ENCODE assay signal across 9 cellular contexts in the genomic region with DNA sequence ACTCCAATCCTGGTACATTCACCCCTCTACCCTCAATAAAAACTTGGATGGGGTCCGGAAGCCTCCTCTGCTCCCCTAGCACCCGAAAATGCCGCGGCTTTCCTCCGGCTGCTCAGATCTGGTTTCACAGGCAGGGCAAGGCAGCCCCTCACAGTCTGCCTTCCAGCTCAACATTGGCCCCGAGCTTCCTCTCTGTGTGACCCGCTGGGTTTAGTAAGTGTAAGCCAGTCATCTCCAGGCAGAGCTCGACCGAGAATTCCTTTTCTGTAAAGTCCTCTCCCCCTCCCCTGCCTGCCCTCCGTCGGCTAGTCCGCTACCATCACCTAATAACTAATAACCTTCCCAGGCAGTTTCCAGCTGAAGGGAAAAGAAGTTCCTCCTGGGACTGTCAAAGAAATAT. TPM values are rescaled to one million over a fixed set of nuclear protein-coding genes. Genes with fewer than 3 reads are reported as not detected.
A peak's percentile ranks its signal among the peaks of the same experiment; 100 is the strongest.
DNase-seq lines count a peak whose midpoint lies in the region; ATAC-seq and TF ChIP-seq lines count a peak whose summit lies in the region.
"Had no signal": no experiment of that assay in that cellular context is flagged by ENCODE, and none has a peak within 500 bp of the region (broad histone marks: within the 10 kb centered on the region; RNA-seq: fewer than 3 reads in every experiment).

No MANE protein-coding gene starts in this region.

- H3K4me3 ChIP-seq in HUES6 (ENCODE audit: low read depth, low read length) (peak overlapping the region; percentile 79), choroid plexus epithelial cell (ENCODE audit: low read depth, low read length) (peak overlapping the region; percentile 72)
- H3K4me3 ChIP-seq in effector memory CD4-positive, alpha-beta T cell (ENCODE audit: insufficient read depth, low read depth, low read length, poor library complexity, severe bottlenecking), result no peak overlapping the region

- peaks cover 51% of the 10 kb centered on the region for H3K4me1 ChIP-seq in HUES6 (ENCODE audit: control insufficient read depth, insufficient read depth, low read length)
- no peaks in the 10 kb centered on the region for H3K4me1 ChIP-seq in effector memory CD4-positive, alpha-beta T cell (ENCODE audit: control insufficient read depth, insufficient read depth, low read length, poor library complexity, severe bottlenecking)

- intact Hi-C loops in posterior vena cava (cut with DNase I), result no loop called here

- no peaks in the 10 kb centered on the region for H3K36me3 ChIP-seq in HUES6 (ENCODE audit: control insufficient read depth, insufficient read depth, low read length)
- H3K36me3 ChIP-seq in effector memory CD4-positive, alpha-beta T cell (ENCODE audit: control insufficient read depth, insufficient read depth, low read length), result no peaks in the 10 kb centered on the region

- no peak for TF ChIP-seq CTCF in choroid plexus epithelial cell (conservative IDR thresholded peaks at IDR 0.05; ENCODE audit: low read depth, low read length)

- H3K27ac Mint-ChIP-seq in stimulated activated memory B cell treated with anti-CD40 and anti-IgM and Interleukin-4, amounts not matched to agents 10 μg/mL and 1 μg/mL and 100 μg/mL, for 72 hours, result peak overlapping the region; percentile 54

- peak overlapping the region; percentile 62 for H3K4me3 Mint-ChIP-seq in stimulated activated memory B cell treated with anti-CD40 and anti-IgM and Interleukin-4, amounts not matched to agents 10 μg/mL and 1 μg/mL and 100 μg/mL, for 72 hours

- H3K27me3 Mint-ChIP-seq in stimulated activated memory B cell treated with anti-CD40 and anti-IgM and Interleukin-4, amounts not matched to agents 10 μg/mL and 1 μg/mL and 100 μg/mL, for 72 hours, result peaks cover 55% of the 10 kb centered on the region

- no peaks in the 10 kb centered on the region for H3K9me3 Mint-ChIP-seq in stimulated activated memory B cell treated with anti-CD40 and anti-IgM and Interleukin-4, amounts not matched to agents 10 μg/mL and 1 μg/mL and 100 μg/mL, for 72 hours

- H3K27ac ChIP-seq in HUES6 (ENCODE audit: low read depth, low read length), result no peak overlapping the region
- H3K27ac ChIP-seq in effector memory CD4-positive, alpha-beta T cell (ENCODE audit: insufficient read depth, low read length, poor library complexity, severe bottlenecking), result no peak overlapping the region

- peaks cover 30% of the 10 kb centered on the region for H3K4me1 Mint-ChIP-seq in stimulated activated memory B cell treated with anti-CD40 and anti-IgM and Interleukin-4, amounts not matched to agents 10 μg/mL and 1 μg/mL and 100 μg/mL, for 72 hours

- peak overlapping the region; percentile 38 for H3K9ac ChIP-seq in HUES6 (ENCODE audit: low read length)

- DNase-seq in choroid plexus epithelial cell (ENCODE audit: low read depth) (peak; percentile 64), left lobe of liver (ENCODE audit: low spot score) (no peak), posterior vena cava (ENCODE audit: low spot score) (no peak)
- no peak for DNase-seq in activated CD4-positive, CD25-positive, alpha-beta regulatory T cell (lab: John Stamatoyannopoulos, UW)
- no peak for DNase-seq in effector memory CD4-positive, alpha-beta T cell
- DNase-seq: stimulated activated CD4-positive, alpha-beta T cell treated with anti-CD3 and anti-CD28 coated beads, Interleukin-2, amount 100 ng/mL, for 48 hours had no signal

- ATAC-seq in left lobe of liver (peak; percentile 29), HG03139 (IDR thresholded peaks at IDR 0.05; ENCODE audit: unreplicated experiment) (no peak)
- peak; percentile 43 for ATAC-seq in stimulated activated memory B cell treated with anti-CD40 and anti-IgM and Interleukin-4, amounts not matched to agents 10 μg/mL and 1 μg/mL and 100 μg/mL, for 72 hours

- peaks cover 27% of the 10 kb centered on the region for H3K27me3 ChIP-seq in HUES6 (ENCODE audit: control insufficient read depth, insufficient read depth, low read length)
- H3K27me3 ChIP-seq in effector memory CD4-positive, alpha-beta T cell (replicated peaks; ENCODE audit: control insufficient read depth, insufficient read depth, low read length, poor library complexity, severe bottlenecking), result no peaks in the 10 kb centered on the region

- H3K36me3 Mint-ChIP-seq in stimulated activated memory B cell treated with anti-CD40 and anti-IgM and Interleukin-4, amounts not matched to agents 10 μg/mL and 1 μg/mL and 100 μg/mL, for 72 hours, result no peaks in the 10 kb centered on the region

- no peaks in the 10 kb centered on the region for H3K9me3 ChIP-seq in HUES6 (ENCODE audit: control insufficient read depth, insufficient read depth, low read depth, low read length)
- H3K9me3 ChIP-seq in effector memory CD4-positive, alpha-beta T cell (ENCODE audit: control insufficient read depth, low read length), result no peaks in the 10 kb centered on the region

RNA-seq across cellular contexts. Expression of a gene that starts 3.4 kb away (rescaled TPM):
- total RNA-seq in left lobe of liver (2.6 TPM), posterior vena cava (10 to 100 TPM; 71.2 to 73.0 TPM)

Comparison
In these comparisons a context has a peak if more than half of its experiments do, and no peak if none do; other contexts are left out.
1. RNA of a gene that starts 3.4 kb away (total RNA-seq): 71.2 to 73.0 TPM in posterior vena cava; 2.6 TPM in left lobe of liver (single experiment); every median in the first group is over 10 times any median in the second.